ENCODE assay signal across 21 cellular contexts in the genomic region with DNA sequence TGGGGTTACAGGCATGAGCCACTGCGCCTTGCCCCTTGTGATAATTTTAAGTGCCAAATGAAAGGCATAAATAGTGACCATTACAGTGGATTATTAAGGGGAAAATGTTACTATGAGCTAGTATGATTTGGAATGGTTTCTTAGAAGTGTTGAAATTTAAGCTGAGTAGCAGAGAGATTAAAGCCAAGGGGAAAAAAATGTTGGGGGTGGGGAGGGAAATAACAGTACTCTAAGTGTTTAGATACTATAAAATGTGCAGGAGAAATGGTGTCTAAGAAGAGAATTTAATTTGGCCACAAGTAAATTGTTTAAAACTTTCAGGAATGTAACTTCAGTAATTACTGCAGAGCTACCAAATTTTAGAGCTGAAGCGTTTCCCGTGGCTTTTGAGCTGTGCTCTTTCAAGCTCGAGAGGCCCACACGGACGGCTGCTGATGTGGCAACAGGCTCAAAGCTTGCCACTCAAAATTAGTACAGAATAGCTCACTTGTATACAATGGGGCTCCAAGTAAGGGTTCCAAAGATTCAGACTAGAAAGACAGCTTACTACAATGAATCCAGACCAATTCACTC. TPM values are rescaled to one million over a fixed set of nuclear protein-coding genes. Genes with fewer than 3 reads are reported as not detected.
DNase-seq lines count a peak whose midpoint lies in the region; ATAC-seq and TF ChIP-seq lines count a peak whose summit lies in the region.
"Had no signal": no experiment of that assay in that cellular context is flagged by ENCODE, and none has a peak within 500 bp of the region (broad histone marks: within the 10 kb centered on the region; RNA-seq: fewer than 3 reads in every experiment).

No MANE protein-coding gene starts in this region.

- no peak overlapping the region for H3K4me3 ChIP-seq in left ventricle myocardium inferior
- no peak overlapping the region for H3K4me3 ChIP-seq in left lung
- no peak overlapping the region for H3K4me3 ChIP-seq in thyroid gland (replicated peaks in 1 of 3)
- H3K4me3 ChIP-seq: BLaER1 treated with 17β-estradiol and CSF1 and Interleukin-3, amounts not matched to agents 10 nM and 100 nM; breast epithelium had no signal

- no peaks in the 10 kb centered on the region for H3K27me3 Mint-ChIP-seq in brain
- H3K27me3 Mint-ChIP-seq: activated CD8-positive, alpha-beta memory T cell treated with anti-CD3 and anti-CD28 coated beads, Interleukin-2, amount 10 ng/mL, durations not matched to agents 7 days and 5 days; activated naive CD8-positive, alpha-beta T cell treated with anti-CD3 and anti-CD28 coated beads for 36 hours had no signal

- H3K36me3 ChIP-seq in left ventricle myocardium inferior = peaks cover 26% of the 10 kb centered on the region
- H3K36me3 ChIP-seq in left lung = peaks cover 0 to 31% of the 10 kb centered on the region in 2 donors
- H3K36me3 ChIP-seq in thyroid gland = peaks cover 0 to 6% of the 10 kb centered on the region in 2 donors
- H3K36me3 ChIP-seq: breast epithelium had no signal

- H3K36me3 Mint-ChIP-seq in brain = peaks cover 75% of the 10 kb centered on the region

- intact Hi-C loops in Right ventricle myocardium superior (cut with DNase I) = no loop called here
- intact Hi-C loops in left ventricle myocardium inferior (cut with micrococcal nuclease) = no loop called here
- intact Hi-C loops in left lung (cut with DNase I) = no loop called here
- intact Hi-C loops in thyroid gland (cut with DNase I) = no loop called here

- no peak overlapping the region for H3K27ac ChIP-seq in left ventricle myocardium inferior (replicated peaks)
- H3K27ac ChIP-seq in left lung = peak overlapping the region in 1 of 2 donors; percentile 57
- peak overlapping the region; percentile 64 to 83 (median 78) for H3K27ac ChIP-seq in thyroid gland
- H3K27ac ChIP-seq: BLaER1 treated with 17β-estradiol and CSF1 and Interleukin-3, amounts not matched to agents 10 nM and 100 nM; breast epithelium; epithelial cell of prostate; KMS-11 had no signal

- ATAC-seq in Right ventricle myocardium superior (ENCODE audit: poor library complexity) (peak; percentile 34), left lung (peak; percentile 85)
- ATAC-seq: activated CD8-positive, alpha-beta memory T cell treated with anti-CD3 and anti-CD28 coated beads, Interleukin-2, amount 10 ng/mL, durations not matched to agents 7 days and 5 days; HCT116 had no signal

- H3K27me3 ChIP-seq in left ventricle myocardium inferior (ENCODE audit: low read depth) = no peaks in the 10 kb centered on the region
- H3K27me3 ChIP-seq in left lung = no peaks in the 10 kb centered on the region
- H3K27me3 ChIP-seq in thyroid gland = no peaks in the 10 kb centered on the region
- H3K27me3 ChIP-seq: BLaER1 treated with 17β-estradiol and CSF1 and Interleukin-3, amounts not matched to agents 10 nM and 100 nM; breast epithelium had no signal

- WGBS in thyroid gland, 2 donors = 37% methylated on average over 6 of the region's 6 CpGs

- no peaks in the 10 kb centered on the region for H3K4me1 ChIP-seq in left ventricle myocardium inferior
- peaks cover 0 to 14% of the 10 kb centered on the region in 2 donors for H3K4me1 ChIP-seq in left lung
- H3K4me1 ChIP-seq in thyroid gland = peaks cover 5 to 16% of the 10 kb centered on the region in 2 donors
- H3K4me1 ChIP-seq: breast epithelium had no signal

- H3K4me1 Mint-ChIP-seq in brain = peaks cover 15% of the 10 kb centered on the region

- H3K4me3 Mint-ChIP-seq in brain = no peak overlapping the region
- H3K4me3 Mint-ChIP-seq: activated CD8-positive, alpha-beta memory T cell treated with anti-CD3 and anti-CD28 coated beads, Interleukin-2, amount 10 ng/mL, durations not matched to agents 7 days and 5 days; activated naive CD8-positive, alpha-beta T cell treated with anti-CD3 and anti-CD28 coated beads for 36 hours had no signal

- H3K9me3 Mint-ChIP-seq in brain = no peaks in the 10 kb centered on the region

- TF ChIP-seq CTCF in left ventricle myocardium inferior (IDR thresholded peaks at IDR 0.05; ENCODE audit: borderline replicate concordance) = no peak
- TF ChIP-seq CTCF in brain (conservative IDR thresholded peaks at IDR 0.05) = no peak
- TF ChIP-seq CTCF in left lung (IDR thresholded peaks at IDR 0.05) = no peak
- TF ChIP-seq CTCF in thyroid gland (IDR thresholded peaks at IDR 0.05) = no peak
- TF ChIP-seq CTCF in GM10266 (IDR thresholded peaks at IDR 0.05; ENCODE audit: control insufficient read depth, insufficient read depth, low read depth, missing control alignments) = no peak

- DNase-seq in Right ventricle myocardium superior = no peak
- no peak for DNase-seq in left ventricle myocardium inferior
- DNase-seq in left lung = peak in 1 of 2 donors; percentile 47
- DNase-seq in thyroid gland = peak; percentile 80 to 85
- DNase-seq in NCI-H2171 (lab: John Stamatoyannopoulos, UW) = no peak
- no peak for DNase-seq in GM10266 (ENCODE audit: extremely low spot score)
- no peak for DNase-seq in COLO668 (lab: John Stamatoyannopoulos, UW; ENCODE audit: unreplicated experiment)
- DNase-seq: activated CD4-positive, alpha-beta T cell treated with anti-CD3 and anti-CD28 coated beads for 48 hours; activated CD8-positive, alpha-beta memory T cell treated with anti-CD3 and anti-CD28 coated beads, Interleukin-2, amount 10 ng/mL, durations not matched to agents 7 days and 5 days; activated naive CD8-positive, alpha-beta T cell treated with anti-CD3 and anti-CD28 coated beads for 36 hours; glutamatergic neuron; NCI-H1092; NCI-H2081; NCI-H510A; retina had no signal

- H3K27ac Mint-ChIP-seq in brain = peak overlapping the region in 4 of 5 experiments; percentile 11 to 87 (median 36)
- H3K27ac Mint-ChIP-seq: activated CD8-positive, alpha-beta memory T cell treated with anti-CD3 and anti-CD28 coated beads, Interleukin-2, amount 10 ng/mL, durations not matched to agents 7 days and 5 days; activated naive CD8-positive, alpha-beta T cell treated with anti-CD3 and anti-CD28 coated beads for 36 hours had no signal

- H3K9me3 ChIP-seq in left ventricle myocardium inferior (replicated peaks) (no peaks in the 10 kb centered on the region), left lung (no peaks in the 10 kb centered on the region), thyroid gland (no peaks in the 10 kb centered on the region)
- H3K9me3 ChIP-seq: breast epithelium had no signal

- no peak for TF ChIP-seq POLR2A in thyroid gland (IDR thresholded peaks at IDR 0.05)

RNA-seq across cellular contexts. Expression of a gene that starts 23.9 kb away (rescaled TPM):
- total RNA-seq in Right ventricle myocardium superior (0.30 TPM), left ventricle myocardium inferior (not detected), left lung (10 to 100 TPM in 1 of 2 donors, 1 to 10 TPM in 1; 9.0 to 17.1 TPM), thyroid gland (100 to 1,000 TPM in 2 of 4 donors, 10 to 100 TPM in 2; 71.2 to 136 (median 99.2) TPM)
- 0.93 TPM for polyA plus RNA-seq in brain (ENCODE audit: insufficient read depth, low read depth, low replicate concordance)

Comparison
In these comparisons a context has a peak if more than half of its experiments do, and no peak if none do; other contexts are left out.
1. DNase-seq: peak in thyroid gland (2 of 2); none in Right ventricle myocardium superior (single experiment), left ventricle myocardium inferior (single experiment), NCI-H2171 (single experiment), GM10266 (single experiment) and COLO668 (single experiment).